In genomic region chr4:150589174-150589573, GRCh38 we compare ENCODE assay signal across 23 cellular contexts. TPM values are rescaled to one million over a fixed set of nuclear protein-coding genes. Genes with fewer than 3 reads are reported as not detected.
DNase-seq lines count a peak whose midpoint lies in the region; ATAC-seq and TF ChIP-seq lines count a peak whose summit lies in the region.
"Had no signal": no experiment of that assay in that cellular context is flagged by ENCODE, and none has a peak within 500 bp of the region (broad histone marks: within the 10 kb centered on the region; RNA-seq: fewer than 3 reads in every experiment).

No MANE protein-coding gene starts in this region.

- CTCF ChIA-PET in T-cell (lab: Charles Lee) = no interaction called here

- peak; percentile 48 for DNase-seq in NCI-H82 (lab: John Stamatoyannopoulos, UW)
- no peak for DNase-seq in NCI-H82 treated with DMSO at 0.1 percent for 48 hours (lab: John Stamatoyannopoulos, UW; ENCODE audit: unreplicated experiment)
- no peak for DNase-seq in osteocyte (ENCODE audit: extremely low spot score, unreplicated experiment)
- no peak for DNase-seq in stimulated activated naive B cell treated with anti-CD40 and anti-IgM and Interleukin-4, amounts not matched to agents 10 μg/mL and 1 μg/mL and 100 μg/mL, for 72 hours
- DNase-seq in ureter (ENCODE audit: low spot score) = no peak
- DNase-seq in NCI-H1092 (lab: John Stamatoyannopoulos, UW) = no peak
- DNase-seq in T-cell = no peak
- DNase-seq: 8988T; CD4-positive, CD25-positive, alpha-beta regulatory T cell; NCI-H1048; NCI-H1436; NCI-H187; NCI-H2081 treated with DMSO at 0.1 percent for 48 hours; NCI-H2171 treated with DMSO at 0.1 percent for 48 hours; NCI-H446; NCI-H524 treated with DMSO at 0.1 percent for 48 hours; NCI-H774; Right ventricle myocardium superior; RPMI8226 had no signal

- no peaks in the 10 kb centered on the region for H3K9me3 Mint-ChIP-seq in brain
- no peaks in the 10 kb centered on the region for H3K9me3 Mint-ChIP-seq in osteocyte (ENCODE audit: unreplicated experiment)
- H3K9me3 Mint-ChIP-seq in stimulated activated naive B cell treated with anti-CD40 and anti-IgM and Interleukin-4, amounts not matched to agents 10 μg/mL and 1 μg/mL and 100 μg/mL, for 72 hours = no peaks in the 10 kb centered on the region
- H3K9me3 Mint-ChIP-seq in T-cell = no peaks in the 10 kb centered on the region
- H3K9me3 Mint-ChIP-seq: CD4-positive, CD25-positive, alpha-beta regulatory T cell had no signal

- H3K4me3 Mint-ChIP-seq in brain (peak overlapping the region in 4 of 5 experiments; percentile 37 to 89 (median 77)), osteocyte (ENCODE audit: unreplicated experiment) (peak overlapping the region; percentile 99), T-cell (no peak overlapping the region)
- no peak overlapping the region for H3K4me3 Mint-ChIP-seq in stimulated activated naive B cell treated with anti-CD40 and anti-IgM and Interleukin-4, amounts not matched to agents 10 μg/mL and 1 μg/mL and 100 μg/mL, for 72 hours
- H3K4me3 Mint-ChIP-seq: CD4-positive, CD25-positive, alpha-beta regulatory T cell had no signal

- peaks cover 13% of the 10 kb centered on the region for H3K4me1 Mint-ChIP-seq in brain
- H3K4me1 Mint-ChIP-seq in osteocyte (ENCODE audit: unreplicated experiment) = peaks cover 64% of the 10 kb centered on the region
- no peaks in the 10 kb centered on the region for H3K4me1 Mint-ChIP-seq in stimulated activated naive B cell treated with anti-CD40 and anti-IgM and Interleukin-4, amounts not matched to agents 10 μg/mL and 1 μg/mL and 100 μg/mL, for 72 hours
- no peaks in the 10 kb centered on the region for H3K4me1 Mint-ChIP-seq in T-cell

- H3K27me3 Mint-ChIP-seq in brain = peaks cover 37% of the 10 kb centered on the region
- H3K27me3 Mint-ChIP-seq in osteocyte (ENCODE audit: unreplicated experiment) = no peaks in the 10 kb centered on the region
- no peaks in the 10 kb centered on the region for H3K27me3 Mint-ChIP-seq in stimulated activated naive B cell treated with anti-CD40 and anti-IgM and Interleukin-4, amounts not matched to agents 10 μg/mL and 1 μg/mL and 100 μg/mL, for 72 hours
- no peaks in the 10 kb centered on the region for H3K27me3 Mint-ChIP-seq in T-cell
- H3K27me3 Mint-ChIP-seq: CD4-positive, CD25-positive, alpha-beta regulatory T cell had no signal

- H3K36me3 Mint-ChIP-seq in brain = peaks cover 18% of the 10 kb centered on the region
- peaks cover 13% of the 10 kb centered on the region for H3K36me3 Mint-ChIP-seq in osteocyte (ENCODE audit: unreplicated experiment)
- peaks cover 10 to 28% of the 10 kb centered on the region in 2 donors for H3K36me3 Mint-ChIP-seq in stimulated activated naive B cell treated with anti-CD40 and anti-IgM and Interleukin-4, amounts not matched to agents 10 μg/mL and 1 μg/mL and 100 μg/mL, for 72 hours
- H3K36me3 Mint-ChIP-seq in T-cell = peaks cover 41% of the 10 kb centered on the region

- no peak for ATAC-seq in stimulated activated naive B cell treated with anti-CD40 and anti-IgM and Interleukin-4, amounts not matched to agents 10 μg/mL and 1 μg/mL and 100 μg/mL, for 72 hours (replicated peaks)
- no peak for ATAC-seq in T-cell (replicated peaks in 1 of 4)
- ATAC-seq: HCT116 had no signal

- H3K27ac Mint-ChIP-seq in brain = peak overlapping the region in 2 of 5 experiments; percentile 83 to 86
- peak overlapping the region; percentile 98 for H3K27ac Mint-ChIP-seq in osteocyte (ENCODE audit: unreplicated experiment)
- no peak overlapping the region for H3K27ac Mint-ChIP-seq in stimulated activated naive B cell treated with anti-CD40 and anti-IgM and Interleukin-4, amounts not matched to agents 10 μg/mL and 1 μg/mL and 100 μg/mL, for 72 hours
- no peak overlapping the region for H3K27ac Mint-ChIP-seq in T-cell
- H3K27ac Mint-ChIP-seq: CD4-positive, CD25-positive, alpha-beta regulatory T cell had no signal

- POLR2A ChIA-PET in T-cell (lab: Charles Lee) = no interaction called here

- TF ChIP-seq CTCF in brain (conservative IDR thresholded peaks at IDR 0.05) = no peak
- no peak for TF ChIP-seq CTCF in osteocyte (IDR thresholded peaks at IDR 0.05)

RNA-seq across cellular contexts. Expression of gene MAB21L2, which starts 7.2 kb away (rescaled TPM):
- not detected for polyA plus RNA-seq in brain (ENCODE audit: insufficient read depth, low read depth, low replicate concordance)
- total RNA-seq in osteocyte = 67.2 and 72.1 TPM in 2 replicates
- total RNA-seq in ureter = not detected
- not detected for total RNA-seq in T-cell
- total RNA-seq: CD4-positive, CD25-positive, alpha-beta regulatory T cell; HT-29; SJSA1 had no signal

Comparison
In these comparisons a context has a peak if more than half of its experiments do, and no peak if none do; other contexts are left out.
1. H3K4me3 Mint-ChIP-seq: peak in brain (4 of 5) and osteocyte (single experiment); none in stimulated activated naive B cell treated with anti-CD40 and anti-IgM and Interleukin-4, amounts not matched to agents 10 μg/mL and 1 μg/mL and 100 μg/mL, for 72 hours (0 of 2) and T-cell (0 of 3).
2. RNA of gene MAB21L2, which starts 7.2 kb away (total RNA-seq): 67.2 to 72.1 TPM in osteocyte; not detected in ureter (single experiment) and not detected in T-cell; every median in the first group is over 10 times any median in the second.